23 cellular contexts compared by ENCODE assay signal in genomic region chr17:77819497-77819896, GRCh38.
DNase-seq lines count a peak whose midpoint lies in the region; ATAC-seq lines count a peak whose summit lies in the region.
"Had no signal": no experiment of that assay in that cellular context is flagged by ENCODE, and none has a peak within 500 bp of the region (broad histone marks: within the 10 kb centered on the region; RNA-seq: fewer than 3 reads in every experiment).

No MANE protein-coding gene starts in this region.

- H3K4me2 ChIP-seq in mesendoderm (ENCODE audit: low read length) = no peak overlapping the region

- H3K36me3 ChIP-seq in mesendoderm (ENCODE audit: control insufficient read depth, insufficient read depth, low read length) = no peaks in the 10 kb centered on the region

- H2AK5ac ChIP-seq in mesendoderm (ENCODE audit: low read length) = no peak overlapping the region

- DNase-seq in NCI-H345 (lab: John Stamatoyannopoulos, UW) (peak; percentile 15), NCI-H345 treated with DMSO at 0.1 percent for 48 hours (lab: John Stamatoyannopoulos, UW; ENCODE audit: unreplicated experiment) (no peak), NCI-H2029 treated with DMSO at 0.1 percent for 48 hours (lab: John Stamatoyannopoulos, UW) (peak; percentile 11), NCI-H2171 (lab: John Stamatoyannopoulos, UW) (peak; percentile 64), mesendoderm (peak; percentile 52), left lobe of liver (ENCODE audit: low spot score) (no peak)
- DNase-seq in activated T-cell treated with anti-CD3 and anti-CD28 coated beads, Interleukin-2, amount 50 U/mL, for 1 hour = no peak
- DNase-seq: Caco-2; CD4-positive, alpha-beta T cell; DMS153; GF-D8; H7; HFFc6; Karpas-422; MV-4-11; NCI-H1105 treated with DMSO at 0.1 percent for 48 hours; NCI-H1694 treated with DMSO at 0.1 percent for 48 hours; NCI-H446; NCI-H69; T-helper 1 cell had no signal

- H2BK120ac ChIP-seq in mesendoderm (ENCODE audit: low read depth, low read length) = no peak overlapping the region

- no peak overlapping the region for H4K5ac ChIP-seq in mesendoderm (ENCODE audit: low read length)

- H3K56ac ChIP-seq in mesendoderm (ENCODE audit: low read length) = no peak overlapping the region

- no peak overlapping the region for H4K8ac ChIP-seq in mesendoderm (ENCODE audit: low read depth, low read length)

- no peaks in the 10 kb centered on the region for H3K4me1 ChIP-seq in mesendoderm (ENCODE audit: control insufficient read depth, low read depth, low read length)
- H3K4me1 ChIP-seq: Caco-2 had no signal

- no peaks in the 10 kb centered on the region for H3K79me2 ChIP-seq in mesendoderm (ENCODE audit: control insufficient read depth, insufficient read depth, low read length)

- H3K27ac ChIP-seq in mesendoderm (ENCODE audit: low read depth, low read length) = no peak overlapping the region
- H3K27ac ChIP-seq: RWPE1 had no signal

- WGBS in mesendoderm (ENCODE audit: extremely low coverage, insufficient coverage, low lambda C conversion rate) = no CpG with 5 or more reads among the region's 3 CpGs

- H3K9ac ChIP-seq in mesendoderm (ENCODE audit: low read length) = no peak overlapping the region

- H3K4me3 ChIP-seq in mesendoderm (ENCODE audit: low read length) = no peak overlapping the region

- no peaks in the 10 kb centered on the region for H3K27me3 ChIP-seq in mesendoderm (ENCODE audit: insufficient read depth, low read length, poor library complexity)

- H3K4ac ChIP-seq in mesendoderm (ENCODE audit: low read depth, low read length) = no peak overlapping the region

- H3K18ac ChIP-seq in mesendoderm (ENCODE audit: low read length) = no peak overlapping the region

- H3K23ac ChIP-seq in mesendoderm (ENCODE audit: low read length) = no peak overlapping the region

- ATAC-seq in left lobe of liver (no peak), GM18868 (IDR thresholded peaks at IDR 0.05; ENCODE audit: unreplicated experiment) (no peak)
- ATAC-seq: SK-N-SH treated with all-trans-retinoic acid at 6 μM for 48 hours had no signal

- H2BK15ac ChIP-seq in mesendoderm (replicated peaks; ENCODE audit: low read depth) = no peak overlapping the region

- no peak overlapping the region for H2BK5ac ChIP-seq in mesendoderm (ENCODE audit: low read length)

- H3K79me1 ChIP-seq in mesendoderm (ENCODE audit: low read length) = no peaks in the 10 kb centered on the region

Comparison
In these comparisons a context has a peak if more than half of its experiments do, and no peak if none do; other contexts are left out.
1. DNase-seq: peak in NCI-H345 (single experiment), NCI-H2029 treated with DMSO at 0.1 percent for 48 hours (single experiment), NCI-H2171 (single experiment) and mesendoderm (single experiment); none in NCI-H345 treated with DMSO at 0.1 percent for 48 hours (single experiment), left lobe of liver (single experiment) and activated T-cell treated with anti-CD3 and anti-CD28 coated beads, Interleukin-2, amount 50 U/mL, for 1 hour (single experiment).